9 cellular contexts compared by ENCODE assay signal in genomic region chr3:98343647-98344507, GRCh38. TPM values are rescaled to one million over a fixed set of nuclear protein-coding genes. Genes with fewer than 3 reads are reported as not detected.
DNase-seq lines count a peak whose midpoint lies in the region; ATAC-seq and TF ChIP-seq lines count a peak whose summit lies in the region.
"Had no signal": no experiment of that assay in that cellular context is flagged by ENCODE, and none has a peak within 500 bp of the region (broad histone marks: within the 10 kb centered on the region; RNA-seq: fewer than 3 reads in every experiment).

No MANE protein-coding gene starts in this region.

- H3K36me3 ChIP-seq in heart right ventricle = no peaks in the 10 kb centered on the region
- H3K36me3 ChIP-seq in Loucy (ENCODE audit: insufficient read depth, low read length) = no peaks in the 10 kb centered on the region

- no peak overlapping the region for H2AFZ ChIP-seq in Loucy (ENCODE audit: low read length)

- H3K4me1 ChIP-seq in heart right ventricle (no peaks in the 10 kb centered on the region), Loucy (ENCODE audit: insufficient read depth, low read length, poor library complexity, severe bottlenecking) (no peaks in the 10 kb centered on the region)

- TF ChIP-seq CTCF in heart right ventricle (IDR thresholded peaks at IDR 0.05) (peak in 5 of 9 donors; percentile 17 to 56 (median 31)), Loucy (conservative IDR thresholded peaks at IDR 0.05; ENCODE audit: low read length) (peak; percentile 93)

- no peak overlapping the region for H3K9ac ChIP-seq in Loucy (ENCODE audit: low read depth, low read length, poor library complexity, severe bottlenecking)

- no peaks in the 10 kb centered on the region for H3K79me2 ChIP-seq in Loucy (ENCODE audit: insufficient read depth, low read length)

- ATAC-seq in heart right ventricle (no peak), left ventricle myocardium superior (no peak), GM21717 (IDR thresholded peaks at IDR 0.05; ENCODE audit: unreplicated experiment) (peak; percentile 55), GM19324 (IDR thresholded peaks at IDR 0.05; ENCODE audit: low FRiP score, unreplicated experiment) (no peak)
- ATAC-seq: stimulated activated naive CD8-positive, alpha-beta T cell treated with anti-CD3 and anti-CD28 coated beads, Interleukin-15, amount 100 ng/mL, for 72 hours had no signal

- H3K27me3 ChIP-seq in heart right ventricle (no peaks in the 10 kb centered on the region), Loucy (ENCODE audit: insufficient read depth, low read length, poor library complexity, severe bottlenecking) (no peaks in the 10 kb centered on the region)

- H4K20me1 ChIP-seq in Loucy (ENCODE audit: insufficient read depth, low read length, poor library complexity, severe bottlenecking) = no peaks in the 10 kb centered on the region

- intact Hi-C loops in heart right ventricle (cut with DNase I) (no loop called here), left ventricle myocardium superior (cut with micrococcal nuclease) (no loop called here)

- H3K4me3 ChIP-seq in heart right ventricle (no peak overlapping the region), Loucy (ENCODE audit: low read length, poor library complexity, severe bottlenecking) (no peak overlapping the region)

- H3K9me3 ChIP-seq in heart right ventricle (no peaks in the 10 kb centered on the region), Loucy (ENCODE audit: insufficient read depth, low read depth, low read length) (no peaks in the 10 kb centered on the region)

- no peak for DNase-seq in heart right ventricle
- DNase-seq in left ventricle myocardium superior = no peak
- peak; percentile 7 for DNase-seq in UCSD-AML1 (lab: John Stamatoyannopoulos, UW; ENCODE audit: unreplicated experiment)
- peak; percentile 31 for DNase-seq in glomerular visceral epithelial cell (ENCODE audit: extremely low spot score)
- DNase-seq in NCI-H2107 (lab: John Stamatoyannopoulos, UW) = no peak

- no peak overlapping the region for H3K27ac ChIP-seq in heart right ventricle

- 64 to 70% methylated on average over 13 of the region's 13 CpGs for WGBS in heart right ventricle, 2 donors

- no peaks in the 10 kb centered on the region for H3K9me2 ChIP-seq in Loucy (replicated peaks; ENCODE audit: low read depth, low read length)

- no peak overlapping the region for H3K4me2 ChIP-seq in Loucy (ENCODE audit: low read depth, low read length, poor library complexity, severe bottlenecking)

- no peaks in the 10 kb centered on the region for H3F3A ChIP-seq in Loucy (ENCODE audit: low read depth)

RNA-seq across cellular contexts. Expression of gene OR5K4, which starts 9.8 kb away (rescaled TPM):
- total RNA-seq in heart right ventricle (not detected), left ventricle myocardium superior (not detected)
- not detected for polyA plus RNA-seq in heart right ventricle

RNA-seq across cellular contexts. Expression of gene OR5K3, which starts 46.6 kb away (rescaled TPM):
- total RNA-seq in heart right ventricle = not detected
- not detected for polyA plus RNA-seq in heart right ventricle
- not detected for total RNA-seq in left ventricle myocardium superior

Comparison
In these comparisons a context has a peak if more than half of its experiments do, and no peak if none do; other contexts are left out.
1. DNase-seq: peak in UCSD-AML1 (single experiment) and glomerular visceral epithelial cell (single experiment); none in heart right ventricle (0 of 2), left ventricle myocardium superior (single experiment) and NCI-H2107 (single experiment).